In genomic region chr10:68223535-68224165, GRCh38 we compare ENCODE assay signal across 15 cellular contexts. TPM values are rescaled to one million over a fixed set of nuclear protein-coding genes. Genes with fewer than 3 reads are reported as not detected.
DNase-seq lines count a peak whose midpoint lies in the region; ATAC-seq, FAIRE-seq and TF ChIP-seq lines count a peak whose summit lies in the region.
"Had no signal": no experiment of that assay in that cellular context is flagged by ENCODE, and none has a peak within 500 bp of the region (broad histone marks: within the 10 kb centered on the region; RNA-seq: fewer than 3 reads in every experiment).

No MANE protein-coding gene starts in this region.

- no peaks in the 10 kb centered on the region for H3K9me1 ChIP-seq in K562 (ENCODE audit: control insufficient read depth, insufficient read depth, low read length)

- no peak overlapping the region for H3K23ac ChIP-seq in mesendoderm (ENCODE audit: low read length)

- H3K9me3 ChIP-seq in Karpas-422 (ENCODE audit: low read length) (no peaks in the 10 kb centered on the region), K562 (replicated peaks; ENCODE audit: control insufficient read depth, insufficient read depth, low read depth, low read length) (no peaks in the 10 kb centered on the region), mammary epithelial cell (replicated peaks; ENCODE audit: insufficient read depth, low read length) (no peaks in the 10 kb centered on the region)
- H3K9me3 ChIP-seq: stomach had no signal

- POLR2A ChIA-PET in K562 (lab: Yijun Ruan, JAX): interaction anchor here (0.6 to 1.1 kb wide), 3 partner anchors 13 to 140 kb away, joined by 3 to 5 read pairs (median 4); no protein-coding TSS in a partner anchor

- peak; percentile 8 for TF ChIP-seq CTCF in GM12865 (IDR thresholded peaks at IDR 0.05; ENCODE audit: insufficient read depth, low read depth, low read length, missing control alignments)
- 0 out of 6 replicates have a peak, but pooled peaks of 2 of the 3 experiments have one; percentile 26 to 40 for TF ChIP-seq CTCF in K562 (IDR thresholded peaks at IDR 0.05 in 2 of 3, conservative IDR thresholded peaks at IDR 0.05 in 1 of 3; ENCODE audit: insufficient read depth in 2 of 3, low read depth in 1 of 3, low read length in 3 of 3)
- TF ChIP-seq CTCF in mammary epithelial cell (conservative IDR thresholded peaks at IDR 0.05 in 1 of 2, IDR thresholded peaks at IDR 0.05 in 1 of 2; ENCODE audit: extremely low read depth in 1 of 2, insufficient read depth in 1 of 2, low read depth in 1 of 2, low read length in 2 of 2): no peak

- dilution Hi-C loops in mammary epithelial cell (cut with HindIII; ENCODE audit: low sequenced_read_pairs): no loop called here

- no peak overlapping the region for H3K4me2 ChIP-seq in Karpas-422 (ENCODE audit: low read depth, low read length, poor library complexity, severe bottlenecking)
- H3K4me2 ChIP-seq in K562 (ENCODE audit: insufficient read depth, low read length): no peak overlapping the region
- no peak overlapping the region for H3K4me2 ChIP-seq in mesendoderm (ENCODE audit: low read length)
- H3K4me2 ChIP-seq in mammary epithelial cell (ENCODE audit: insufficient read depth, low read depth, low read length): no peak overlapping the region

- TF ChIP-seq RAD21 in K562 (CRISPR knock-in tag; conservative IDR thresholded peaks at IDR 0.05 in 1 of 2, IDR thresholded peaks at IDR 0.05 in 1 of 2): no peak

- BruUV-seq in K562 (replicated peaks; lab: Mats Ljungman, UMichigan): no TSS peak
- BruUV-seq in mammary epithelial cell (replicated peaks; lab: Mats Ljungman, UMichigan): no TSS peak

- DNase-seq in GM12865 (ENCODE audit: low read depth) (peak; percentile 44), Karpas-422 (peak; percentile 49), K562 (ENCODE audit: extremely low read depth in 1 of 4, low spot score in 3 of 4) (peak in 1 of 4 experiments; percentile 16), mesendoderm (peak; percentile 78), mammary epithelial cell (no peak), NCI-H2171 treated with DMSO at 0.1 percent for 48 hours (lab: John Stamatoyannopoulos, UW) (no peak), activated gamma-delta T cell treated with Interleukin-2 at 50 U/mL for 16 hours (no peak)
- DNase-seq: activated CD8-positive, alpha-beta memory T cell treated with anti-CD3 and anti-CD28 coated beads, Interleukin-2, amount 10 ng/mL, durations not matched to agents 7 days and 5 days; NCI-H1105; NK-92 treated with Interleukin-12 subunit alpha and Interleukin-12 subunit beta, amount 100 ng/mL, for 24 hours; occipital lobe; stimulated activated CD4-positive, alpha-beta T cell treated with anti-CD3 and anti-CD28 coated beads, Interleukin-2, amount 100 ng/mL, for 24 hours; stomach had no signal

- FAIRE-seq in K562 (lab: Jason Lieb, UNC): no peak
- FAIRE-seq: frontal cortex had no signal

- H2BK5ac ChIP-seq in mesendoderm (ENCODE audit: low read length): no peak overlapping the region

- no peak overlapping the region for H3K18ac ChIP-seq in mesendoderm (ENCODE audit: low read length)

- CTCF ChIA-PET in K562 (lab: Yijun Ruan, JAX; ENCODE audit: low intra/inter-chr PET ratio) (no interaction called here), mammary epithelial cell (lab: Charles Lee; ENCODE audit: low non-redundant PET) (no interaction called here)

- H4K20me1 ChIP-seq in Karpas-422 (ENCODE audit: insufficient read depth, low read depth, low read length) (no peaks in the 10 kb centered on the region), K562 (replicated peaks; ENCODE audit: control insufficient read depth, insufficient read depth, low read length) (no peaks in the 10 kb centered on the region), mammary epithelial cell (ENCODE audit: insufficient read depth, low read length) (no peaks in the 10 kb centered on the region)

- intact Hi-C loops in K562 (cut with micrococcal nuclease) (no loop called here), mammary epithelial cell (cut with micrococcal nuclease) (no loop called here)

- no peaks in the 10 kb centered on the region for H3K36me3 ChIP-seq in Karpas-422 (ENCODE audit: insufficient read depth, low read length)
- no peaks in the 10 kb centered on the region for H3K36me3 ChIP-seq in K562 (ENCODE audit: control insufficient read depth, insufficient read depth, low read length)
- no peaks in the 10 kb centered on the region for H3K36me3 ChIP-seq in mesendoderm (ENCODE audit: control insufficient read depth, insufficient read depth, low read length)
- H3K36me3 ChIP-seq in mammary epithelial cell (ENCODE audit: insufficient read depth, low read length): no peaks in the 10 kb centered on the region
- H3K36me3 ChIP-seq: stomach had no signal

- H3K4ac ChIP-seq in mesendoderm (ENCODE audit: low read depth, low read length): no peak overlapping the region

- TF ChIP-seq POLR2A in K562 (conservative IDR thresholded peaks at IDR 0.05): no peak

- in situ Hi-C loops in K562 (cut with MboI): no loop called here
- in situ Hi-C loops in mammary epithelial cell (cut with MboI; ENCODE audit: low sequenced_read_pairs in 2 of 2): loop anchor here in 1 of 2 donors (25.0 kb wide), 1 partner anchor 361 kb away; no protein-coding TSS in a partner anchor

- no peaks in the 10 kb centered on the region for H3K4me1 ChIP-seq in Karpas-422 (ENCODE audit: low read length)
- no peaks in the 10 kb centered on the region for H3K4me1 ChIP-seq in K562 (replicated peaks in 1 of 2; ENCODE audit: control insufficient read depth in 2 of 2, insufficient read depth in 2 of 2, low read length in 2 of 2)
- H3K4me1 ChIP-seq in mesendoderm (ENCODE audit: control insufficient read depth, low read depth, low read length): no peaks in the 10 kb centered on the region
- peaks cover 10% of the 10 kb centered on the region for H3K4me1 ChIP-seq in mammary epithelial cell (ENCODE audit: insufficient read depth, low read length)
- H3K4me1 ChIP-seq: stomach had no signal

- no peak overlapping the region for H2AK5ac ChIP-seq in mesendoderm (ENCODE audit: low read length)

- no peaks in the 10 kb centered on the region for H3K79me1 ChIP-seq in mesendoderm (ENCODE audit: low read length)

- H4K8ac ChIP-seq in mesendoderm (ENCODE audit: low read depth, low read length): no peak overlapping the region

- H3K9me2 ChIP-seq in Karpas-422 (replicated peaks; ENCODE audit: insufficient read depth, low read length): no peaks in the 10 kb centered on the region

- H2AFZ ChIP-seq in Karpas-422 (ENCODE audit: low read length) (no peak overlapping the region), K562 (ENCODE audit: low read depth, low read length) (no peak overlapping the region), mammary epithelial cell (ENCODE audit: low read depth, low read length) (no peak overlapping the region)

- H3K27me3 ChIP-seq in Karpas-422 (ENCODE audit: low read length) (no peaks in the 10 kb centered on the region), K562 (ENCODE audit: control insufficient read depth in 2 of 2, insufficient read depth in 2 of 2, low read length in 2 of 2) (peaks cover 3 to 10% of the 10 kb centered on the region in 2 experiments; a peak in 2 of 5 replicates), mesendoderm (ENCODE audit: insufficient read depth, low read length, poor library complexity) (no peaks in the 10 kb centered on the region), mammary epithelial cell (ENCODE audit: insufficient read depth, low read length) (no peaks in the 10 kb centered on the region)

- H3K4me3 ChIP-seq in GM12865 (ENCODE audit: low read depth, low read length) (no peak overlapping the region), Karpas-422 (ENCODE audit: low read length) (no peak overlapping the region), K562 (no peak overlapping the region), mesendoderm (ENCODE audit: low read length) (no peak overlapping the region), mammary epithelial cell (replicated peaks in 1 of 3; ENCODE audit: insufficient read depth in 1 of 3, low read depth in 2 of 3, low read length in 3 of 3) (no peak overlapping the region)
- H3K4me3 ChIP-seq: stomach had no signal

- no peak overlapping the region for H3K56ac ChIP-seq in mesendoderm (ENCODE audit: low read length)

- TF ChIP-seq EP300 in K562 (IDR thresholded peaks at IDR 0.05; ENCODE audit: low read length): no peak

- peak; percentile 91 for ATAC-seq in K562
- ATAC-seq: activated CD8-positive, alpha-beta memory T cell treated with anti-CD3 and anti-CD28 coated beads, Interleukin-2, amount 10 ng/mL, durations not matched to agents 7 days and 5 days had no signal

- H2BK15ac ChIP-seq in mesendoderm (replicated peaks; ENCODE audit: low read depth): no peak overlapping the region

- 11% methylated on average over 3 of the region's 3 CpGs for WGBS in K562 (ENCODE audit: insufficient coverage, low coverage, missing lambda C conversion rate)
- WGBS in mesendoderm (ENCODE audit: extremely low coverage, insufficient coverage, low lambda C conversion rate): no CpG with 5 or more reads among the region's 3 CpGs
- WGBS in mammary epithelial cell (ENCODE audit: low coverage, missing lambda C conversion rate): 95% methylated on average over 3 of the region's 3 CpGs

- H3K9ac ChIP-seq in Karpas-422 (ENCODE audit: low read length) (no peak overlapping the region), K562 (ENCODE audit: insufficient read depth in 1 of 2, low read depth in 2 of 2, low read length in 2 of 2) (no peak overlapping the region), mesendoderm (ENCODE audit: low read length) (no peak overlapping the region), mammary epithelial cell (ENCODE audit: insufficient read depth, low read length) (no peak overlapping the region)

- no peak overlapping the region for H3K27ac ChIP-seq in Karpas-422 (ENCODE audit: low read length)
- H3K27ac ChIP-seq in K562 (ENCODE audit: extremely low read depth, low read depth, low read length): no peak overlapping the region
- no peak overlapping the region for H3K27ac ChIP-seq in mesendoderm (ENCODE audit: low read depth, low read length)
- H3K27ac ChIP-seq in mammary epithelial cell (ENCODE audit: insufficient read depth, low read depth, low read length): no peak overlapping the region
- H3K27ac ChIP-seq: HL-60, stomach had no signal

- no peak overlapping the region for H4K5ac ChIP-seq in mesendoderm (ENCODE audit: low read length)

- H2BK120ac ChIP-seq in mesendoderm (ENCODE audit: low read depth, low read length): no peak overlapping the region

- H3K79me2 ChIP-seq in Karpas-422 (ENCODE audit: low read length) (no peaks in the 10 kb centered on the region), K562 (ENCODE audit: control insufficient read depth, insufficient read depth, low read length) (no peaks in the 10 kb centered on the region), mesendoderm (ENCODE audit: control insufficient read depth, insufficient read depth, low read length) (no peaks in the 10 kb centered on the region), mammary epithelial cell (ENCODE audit: insufficient read depth, low read length) (no peaks in the 10 kb centered on the region)

RNA-seq across cellular contexts. Expression of gene ATOH7, which starts 8.3 kb away (rescaled TPM):
- total RNA-seq in Karpas-422 (2014; rRNA removed; shearing (Covaris generic); ENCODE audit: low replicate concordance): not detected in 2 replicates
- not detected in 2 replicates for total RNA-seq in K562 (2011; cell fraction: chromatin; rRNA removed; ENCODE audit: low replicate concordance)
- not detected in 2 replicates for total RNA-seq in K562 (2011; cell fraction: nucleolus; rRNA removed)
- total RNA-seq in K562 (2011; cell fraction: nucleoplasm; rRNA removed): 0.29 TPM in 1 of 2 replicates, not detected in the other
- 0.12 TPM in 1 of 2 replicates, not detected in the other for total RNA-seq in K562 (2014; rRNA removed)
- not detected in 2 replicates for total RNA-seq in K562 (2014; rRNA removed; fragmentation: Illumina TruSeq; extraction: Trizol)
- not detected in 2 replicates for total RNA-seq in K562 (2015; rRNA removed; fragmentation: Illumina TruSeq; extraction: Trizol)
- not detected in 2 replicates for total RNA-seq in K562 (2021)
- not detected in 2 replicates for polyA plus RNA-seq in K562 (2011; rRNA removed)
- polyA plus RNA-seq in K562 (2011; cell fraction: cytosol; rRNA removed): 0.06 TPM in 1 of 2 replicates, not detected in the other
- not detected in 2 replicates for polyA plus RNA-seq in K562 (2011; cell fraction: nucleus; rRNA removed)
- polyA plus RNA-seq in K562 (2012): not detected in 2 replicates
- not detected in 2 replicates for polyA plus RNA-seq in K562 (2014; fragmentation: Illumina TruSeq; extraction: Trizol)
- not detected for polyA plus RNA-seq in K562 (2014; fragmentation: Nextera tagmentation; extraction: Ambion mirVana)
- 0.20 TPM in 1 of 2 replicates, not detected in the other for polyA plus RNA-seq in K562 (2014; rRNA removed)
- polyA minus RNA-seq in K562 (2011; rRNA and poly(A)+ RNA removed): not detected in 2 replicates
- not detected in 2 replicates for polyA minus RNA-seq in K562 (2011; cell fraction: cytosol; rRNA and poly(A)+ RNA removed)
- polyA minus RNA-seq in K562 (2011; cell fraction: nucleus; rRNA and poly(A)+ RNA removed): not detected in 2 replicates
- polyA plus RNA-seq in mesendoderm (2013, experiment 1 of 2): 0.14 TPM
- polyA plus RNA-seq in mesendoderm (2013, experiment 2 of 2): 0.27 TPM
- not detected for total RNA-seq in mammary epithelial cell
- polyA plus RNA-seq in mammary epithelial cell: 0.03 TPM
- not detected for polyA minus RNA-seq in mammary epithelial cell
- total RNA-seq: activated CD8-positive, alpha-beta memory T cell treated with anti-CD3 and anti-CD28 coated beads, Interleukin-2, amount 10 ng/mL, durations not matched to agents 7 days and 5 days; stomach had no signal

Comparison
In these comparisons a context has a peak if more than half of its experiments do, and no peak if none do; other contexts are left out.
1. DNase-seq: peak in GM12865 (single experiment), Karpas-422 (single experiment) and mesendoderm (single experiment); none in mammary epithelial cell (single experiment), NCI-H2171 treated with DMSO at 0.1 percent for 48 hours (single experiment) and activated gamma-delta T cell treated with Interleukin-2 at 50 U/mL for 16 hours (single experiment).
2. CTCF ChIP-seq: peak in GM12865 (single experiment) and K562 (2 of 3); none in mammary epithelial cell (0 of 2).